Comparison of ENCODE assay signal across 30 cellular contexts in genomic region chr3:14363379-14363778, GRCh38.
"Had no signal": no experiment of that assay in that cellular context is flagged by ENCODE, and none has a peak within 500 bp of the region (broad histone marks: within the 10 kb centered on the region; RNA-seq: fewer than 3 reads in every experiment).

No MANE protein-coding gene starts in this region.

- H3K4me1 Mint-ChIP-seq: activated CD4-positive, alpha-beta T cell treated with anti-CD3 and anti-CD28 coated beads for 36 hours; activated CD4-positive, alpha-beta T cell treated with anti-CD3 and anti-CD28 coated beads, Interleukin-2, amount 10 ng/mL, durations not matched to agents 7 days and 5 days; activated naive CD4-positive, alpha-beta T cell treated with anti-CD3 and anti-CD28 coated beads, Interleukin-2, amount 50 U/mL, for 24 hours; central memory CD8-positive, alpha-beta T cell had no signal

- H3K36me3 Mint-ChIP-seq: activated naive CD4-positive, alpha-beta T cell treated with anti-CD3 and anti-CD28 coated beads, Interleukin-2, amount 50 U/mL, for 24 hours; activated naive CD8-positive, alpha-beta T cell treated with anti-CD3 and anti-CD28 coated beads, Interleukin-2, amount 10 ng/mL, durations not matched to agents 7 days and 5 days had no signal

- H3K36me3 ChIP-seq: ascending aorta, cardiac muscle cell, Peyer's patch had no signal

- H3K27me3 Mint-ChIP-seq: activated CD4-positive, alpha-beta T cell treated with anti-CD3 and anti-CD28 coated beads, Interleukin-2, amount 10 ng/mL, durations not matched to agents 7 days and 5 days; activated naive CD4-positive, alpha-beta T cell treated with anti-CD3 and anti-CD28 coated beads, Interleukin-2, amount 50 U/mL, for 24 hours; activated T-cell treated with anti-CD3 and anti-CD28 coated beads, Interleukin-2, amount 50 U/mL, for 24 hours had no signal

- DNase-seq: activated CD4-positive, alpha-beta T cell treated with anti-CD3 and anti-CD28 coated beads for 36 hours; activated CD4-positive, alpha-beta T cell treated with anti-CD3 and anti-CD28 coated beads, Interleukin-2, amount 10 ng/mL, durations not matched to agents 7 days and 5 days; activated CD4-positive, alpha-beta T cell treated with anti-CD3 and anti-CD28 coated beads, Interleukin-2, amount 50 U/mL, for 48 hours; activated CD8-positive, alpha-beta T cell treated with anti-CD3 and anti-CD28 coated beads, Interleukin-2, amount 10 ng/mL, durations not matched to agents 7 days and 5 days; activated gamma-delta T cell; activated naive CD4-positive, alpha-beta T cell treated with Interleukin-2 at 50 U/mL for 16 hours; activated naive CD8-positive, alpha-beta T cell treated with anti-CD3 and anti-CD28 coated beads, Interleukin-2, amount 10 ng/mL, durations not matched to agents 7 days and 5 days; activated T-cell treated with anti-CD3 and anti-CD28 coated beads, Interleukin-2, amount 50 U/mL, for 24 hours; amygdala; Karpas-422; KBM-7; NCI-H1436 treated with DMSO at 0.1 percent for 48 hours; NCI-H1694 treated with DMSO at 0.1 percent for 48 hours; NCI-H2081; NCI-H2171 treated with DMSO at 0.1 percent for 48 hours; NCI-H2227 treated with DMSO at 0.1 percent for 48 hours; NCI-H446; NCI-H510A treated with DMSO at 0.1 percent for 48 hours; NCI-H69; NK-92 treated with Interleukin-12 subunit alpha and Interleukin-12 subunit beta, amount 100 ng/mL, for 24 hours; PC-3; Peyer's patch; RPMI8226; SHP77 treated with DMSO at 0.1 percent for 48 hours; T1000 had no signal

- H3K9me3 Mint-ChIP-seq: activated CD4-positive, alpha-beta T cell treated with anti-CD3 and anti-CD28 coated beads, Interleukin-2, amount 10 ng/mL, durations not matched to agents 7 days and 5 days; activated naive CD4-positive, alpha-beta T cell treated with anti-CD3 and anti-CD28 coated beads, Interleukin-2, amount 50 U/mL, for 24 hours; activated naive CD8-positive, alpha-beta T cell treated with anti-CD3 and anti-CD28 coated beads, Interleukin-2, amount 10 ng/mL, durations not matched to agents 7 days and 5 days; activated T-cell treated with anti-CD3 and anti-CD28 coated beads, Interleukin-2, amount 50 U/mL, for 24 hours; activated T-helper 2 cell treated with anti-CD3 and anti-CD28 coated beads, Interferon-gamma antibody, Interleukin-2, Interleukin-4, amounts not matched to agents 10 μg/mL and 5 μg/mL and 100 μg/mL, durations not matched to agents 14 hours and 24 hours and 36 hours; central memory CD8-positive, alpha-beta T cell had no signal

- H3K27ac ChIP-seq: ascending aorta, cardiac muscle cell, Peyer's patch had no signal

- H3K9me3 ChIP-seq: ascending aorta, Peyer's patch had no signal

- H3K27me3 ChIP-seq: ascending aorta, cardiac muscle cell, Peyer's patch had no signal

- H3K4me1 ChIP-seq: ascending aorta had no signal

- ATAC-seq: activated CD4-positive, alpha-beta T cell treated with anti-CD3 and anti-CD28 coated beads for 36 hours; PC-3 had no signal

- H3K4me3 Mint-ChIP-seq: activated CD4-positive, alpha-beta T cell treated with anti-CD3 and anti-CD28 coated beads for 36 hours; activated CD4-positive, alpha-beta T cell treated with anti-CD3 and anti-CD28 coated beads, Interleukin-2, amount 10 ng/mL, durations not matched to agents 7 days and 5 days; activated CD8-positive, alpha-beta T cell treated with anti-CD3 and anti-CD28 coated beads, Interleukin-2, amount 10 ng/mL, durations not matched to agents 7 days and 5 days; activated naive CD4-positive, alpha-beta T cell treated with anti-CD3 and anti-CD28 coated beads, Interleukin-2, amount 50 U/mL, for 24 hours; activated naive CD8-positive, alpha-beta T cell treated with anti-CD3 and anti-CD28 coated beads, Interleukin-2, amount 10 ng/mL, durations not matched to agents 7 days and 5 days; activated T-cell treated with anti-CD3 and anti-CD28 coated beads, Interleukin-2, amount 50 U/mL, for 24 hours; central memory CD8-positive, alpha-beta T cell had no signal

- H3K4me3 ChIP-seq: ascending aorta, cardiac muscle cell, Peyer's patch had no signal

- H3K27ac Mint-ChIP-seq: activated CD4-positive, alpha-beta T cell treated with anti-CD3 and anti-CD28 coated beads for 36 hours; activated CD4-positive, alpha-beta T cell treated with anti-CD3 and anti-CD28 coated beads, Interleukin-2, amount 10 ng/mL, durations not matched to agents 7 days and 5 days; activated CD8-positive, alpha-beta T cell treated with anti-CD3 and anti-CD28 coated beads, Interleukin-2, amount 10 ng/mL, durations not matched to agents 7 days and 5 days; activated naive CD4-positive, alpha-beta T cell treated with anti-CD3 and anti-CD28 coated beads, Interleukin-2, amount 50 U/mL, for 24 hours; activated naive CD8-positive, alpha-beta T cell treated with anti-CD3 and anti-CD28 coated beads, Interleukin-2, amount 10 ng/mL, durations not matched to agents 7 days and 5 days; activated T-cell treated with anti-CD3 and anti-CD28 coated beads, Interleukin-2, amount 50 U/mL, for 24 hours; activated T-helper 2 cell treated with anti-CD3 and anti-CD28 coated beads, Interferon-gamma antibody, Interleukin-2, Interleukin-4, amounts not matched to agents 10 μg/mL and 5 μg/mL and 100 μg/mL, durations not matched to agents 14 hours and 24 hours and 36 hours had no signal
